Comparison of ENCODE assay signal across 8 cellular contexts in the genomic region with DNA sequence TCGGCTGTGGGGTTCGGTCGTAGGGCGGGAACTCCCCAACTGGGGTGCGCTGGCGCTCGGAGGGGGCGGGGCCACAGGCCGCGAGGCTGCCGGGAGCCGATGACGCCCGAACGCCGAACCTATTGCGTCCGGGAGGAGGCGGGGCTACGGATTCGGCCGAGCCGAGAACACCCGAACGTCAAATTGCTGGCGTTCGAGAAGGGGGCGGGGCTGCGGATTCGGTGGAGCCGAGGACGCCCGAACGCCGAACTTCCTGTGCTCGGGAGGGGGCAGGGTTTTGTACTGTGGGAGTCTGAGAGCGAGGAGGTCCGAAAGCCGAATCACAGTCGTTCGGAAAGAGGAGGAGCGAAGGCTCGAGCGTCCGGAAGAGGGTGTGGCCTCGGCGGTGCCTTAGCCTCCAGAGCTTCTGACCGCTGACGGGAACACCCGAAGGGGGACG. TPM values are rescaled to one million over a fixed set of nuclear protein-coding genes. Genes with fewer than 3 reads are reported as not detected.
DNase-seq lines count a peak whose midpoint lies in the region; ATAC-seq and TF ChIP-seq lines count a peak whose summit lies in the region.

No MANE protein-coding gene starts in this region.

- peak overlapping the region; percentile 63 for H3K4me3 ChIP-seq in NB4 (ENCODE audit: low read depth, low read length)
- peak overlapping the region; percentile 79 for H3K4me3 ChIP-seq in neuron (ENCODE audit: low read length)
- H3K4me3 ChIP-seq in stomach smooth muscle (ENCODE audit: low read length in 2 of 2), result peak overlapping the region; percentile 87 to 91

- H3K36me3 Mint-ChIP-seq in activated naive CD4-positive, alpha-beta T cell treated with anti-CD3 and anti-CD28 coated beads, Interleukin-2, amount 10 ng/mL, durations not matched to agents 7 days and 5 days, result peaks cover 20% of the 10 kb centered on the region

- H3K27me3 ChIP-seq in neuron (ENCODE audit: insufficient read depth, low read length) (no peaks in the 10 kb centered on the region), stomach smooth muscle (ENCODE audit: control insufficient read depth in 1 of 2, insufficient read depth in 2 of 2, low read length in 2 of 2) (no peaks in the 10 kb centered on the region)

- peak; percentile 47 for ATAC-seq in HG02588 (IDR thresholded peaks at IDR 0.05; ENCODE audit: unreplicated experiment)

- H3K27ac Mint-ChIP-seq in activated naive CD4-positive, alpha-beta T cell treated with anti-CD3 and anti-CD28 coated beads, Interleukin-2, amount 10 ng/mL, durations not matched to agents 7 days and 5 days, result peak overlapping the region; percentile 96

- H3K4me1 Mint-ChIP-seq in activated naive CD4-positive, alpha-beta T cell treated with anti-CD3 and anti-CD28 coated beads, Interleukin-2, amount 10 ng/mL, durations not matched to agents 7 days and 5 days, result peaks cover 46% of the 10 kb centered on the region

- H3K9me3 Mint-ChIP-seq in activated naive CD4-positive, alpha-beta T cell treated with anti-CD3 and anti-CD28 coated beads, Interleukin-2, amount 10 ng/mL, durations not matched to agents 7 days and 5 days, result no peaks in the 10 kb centered on the region

- peak overlapping the region; percentile 89 for H3K4me3 Mint-ChIP-seq in activated naive CD4-positive, alpha-beta T cell treated with anti-CD3 and anti-CD28 coated beads, Interleukin-2, amount 10 ng/mL, durations not matched to agents 7 days and 5 days

- no peak for TF ChIP-seq POLR2A in NB4 (IDR thresholded peaks at IDR 0.05; ENCODE audit: extremely low read depth, insufficient read length)

- H3K9me3 ChIP-seq in neuron (ENCODE audit: low read length) (no peaks in the 10 kb centered on the region), stomach smooth muscle (ENCODE audit: control insufficient read depth in 2 of 2, low read length in 2 of 2) (no peaks in the 10 kb centered on the region)

- CTCF ChIA-PET in activated naive CD4-positive, alpha-beta T cell treated with anti-CD3 and anti-CD28 coated beads, Interleukin-2, amount 10 ng/mL, durations not matched to agents 7 days and 5 days (lab: Charles Lee), result no interaction called here

- peak overlapping the region; percentile 52 for H2AFZ ChIP-seq in neuron (ENCODE audit: low read depth, low read length)

- peak overlapping the region; percentile 97 for H3K27ac ChIP-seq in stomach smooth muscle (ENCODE audit: low read length)

- H3K27me3 Mint-ChIP-seq in activated naive CD4-positive, alpha-beta T cell treated with anti-CD3 and anti-CD28 coated beads, Interleukin-2, amount 10 ng/mL, durations not matched to agents 7 days and 5 days, result no peaks in the 10 kb centered on the region

- H3K36me3 ChIP-seq in neuron (ENCODE audit: insufficient read depth, low read length) (peaks cover 29% of the 10 kb centered on the region), stomach smooth muscle (ENCODE audit: control insufficient read depth in 2 of 2, insufficient read depth in 2 of 2, low read length in 2 of 2) (peaks cover 10% of the 10 kb centered on the region in 2 donors)

- no peak for TF ChIP-seq CTCF in NB4 (IDR thresholded peaks at IDR 0.05; ENCODE audit: low read depth, low read length)

- H3K9ac ChIP-seq in stomach smooth muscle (ENCODE audit: low read length in 2 of 2), result peak overlapping the region; percentile 69 to 94

- H3K4me1 ChIP-seq in neuron (ENCODE audit: insufficient read depth, low read length), result peaks cover 19% of the 10 kb centered on the region
- H3K4me1 ChIP-seq in stomach smooth muscle (ENCODE audit: control insufficient read depth, insufficient read depth, low read length), result peaks cover 25% of the 10 kb centered on the region

- DNase-seq in GDM1 (lab: John Stamatoyannopoulos, UW) (peak; percentile 99), NB4 (ENCODE audit: low read depth) (peak; percentile 97), SK-N-DZ (ENCODE audit: low spot score) (peak; percentile 95), foreskin melanocyte (peak; percentile 99)
- DNase-seq in activated naive CD4-positive, alpha-beta T cell treated with anti-CD3 and anti-CD28 coated beads, Interleukin-2, amount 10 ng/mL, durations not matched to agents 7 days and 5 days, result peak; percentile 100

RNA-seq across cellular contexts. Expression of gene TSEN34, which starts 0.6 kb away (rescaled TPM):
- 89.5 and 92.5 TPM in 2 replicates for polyA plus RNA-seq in SK-N-DZ (2014; cell fraction: cytosol; rRNA removed)
- polyA plus RNA-seq in SK-N-DZ (2014; cell fraction: nucleus; rRNA removed), result 52.2 and 65.4 TPM in 2 replicates

RNA-seq across cellular contexts. Expression of gene MBOAT7, which starts 1.1 kb away (rescaled TPM):
- polyA plus RNA-seq in SK-N-DZ (2014; cell fraction: cytosol; rRNA removed), result 33.2 and 61.2 TPM in 2 replicates
- 35.2 and 35.3 TPM in 2 replicates for polyA plus RNA-seq in SK-N-DZ (2014; cell fraction: nucleus; rRNA removed)

RNA-seq across cellular contexts. Expression of gene RPS9, which starts 10.1 kb away (rescaled TPM):
- 2,709 and 3,172 TPM in 2 replicates for polyA plus RNA-seq in SK-N-DZ (2014; cell fraction: cytosol; rRNA removed)
- 1,265 and 1,543 TPM in 2 replicates for polyA plus RNA-seq in SK-N-DZ (2014; cell fraction: nucleus; rRNA removed)

RNA-seq across cellular contexts. Expression of gene TMC4, which starts 17.6 kb away (rescaled TPM):
- polyA plus RNA-seq in SK-N-DZ (2014; cell fraction: cytosol; rRNA removed), result not detected in 2 replicates
- not detected in 2 replicates for polyA plus RNA-seq in SK-N-DZ (2014; cell fraction: nucleus; rRNA removed)

RNA-seq across cellular contexts. Expression of gene LENG1, which starts 31.0 kb away (rescaled TPM):
- 2.7 and 4.3 TPM in 2 replicates for polyA plus RNA-seq in SK-N-DZ (2014; cell fraction: cytosol; rRNA removed)
- 2.5 and 7.3 TPM in 2 replicates for polyA plus RNA-seq in SK-N-DZ (2014; cell fraction: nucleus; rRNA removed)

Comparison
In these comparisons a context has a peak if more than half of its experiments do, and no peak if none do; other contexts are left out.
1. Peak in every context shown above with its lines: DNase-seq, ATAC-seq, H3K4me3 ChIP-seq and H3K27ac ChIP-seq.